Comparison of ENCODE assay signal across 8 cellular contexts in the genomic region with DNA sequence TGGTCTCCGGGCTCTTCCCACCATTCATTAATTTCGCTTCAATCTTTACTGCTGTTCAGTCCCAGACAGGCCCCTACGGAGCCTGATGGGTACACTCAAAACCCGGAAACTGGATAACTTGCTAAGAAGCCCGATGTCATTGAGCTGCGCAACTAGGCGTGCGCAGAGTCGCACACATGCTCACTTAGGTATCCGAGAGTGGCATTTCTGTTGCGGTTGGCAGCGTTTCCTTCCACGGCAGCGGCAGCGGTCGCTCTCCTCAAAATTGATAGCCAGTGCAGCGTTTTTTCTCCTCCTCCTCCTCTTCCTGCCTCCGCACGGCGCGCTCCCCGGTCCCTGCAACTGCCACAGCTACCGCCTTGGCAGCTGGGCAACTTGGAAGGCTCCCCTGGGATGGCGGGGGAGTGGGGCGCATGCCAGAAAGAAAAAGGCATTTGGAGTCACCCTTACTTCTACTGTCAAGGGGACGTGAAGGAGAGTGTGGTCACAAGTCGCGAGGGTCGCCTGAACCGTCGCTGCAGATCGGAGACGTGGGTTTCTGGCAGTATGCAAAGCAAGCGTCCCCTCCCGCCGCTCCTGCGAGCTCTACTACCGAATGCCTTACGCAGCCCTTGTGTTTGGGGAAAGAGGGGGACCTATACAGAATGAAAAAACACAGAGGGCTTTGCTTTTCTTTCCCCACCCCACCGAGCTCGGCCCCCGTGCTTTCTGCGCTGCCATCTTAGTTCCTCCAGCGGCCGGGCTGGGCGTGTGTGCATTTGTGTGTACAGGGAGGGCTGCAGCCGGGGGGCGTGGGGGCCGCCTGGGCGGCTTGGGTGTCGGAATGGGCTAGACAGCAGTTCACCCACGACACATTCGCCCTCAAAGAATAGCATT. TPM values are rescaled to one million over a fixed set of nuclear protein-coding genes. Genes with fewer than 3 reads are reported as not detected.
DNase-seq lines count a peak whose midpoint lies in the region; ATAC-seq and TF ChIP-seq lines count a peak whose summit lies in the region.

No MANE protein-coding gene starts in this region.

- no peaks in the 10 kb centered on the region for H3K9me3 ChIP-seq in SK-N-MC (ENCODE audit: low read depth, low read length)
- H3K9me3 ChIP-seq in testis: no peaks in the 10 kb centered on the region

- H3K4me1 ChIP-seq in testis: peaks cover 16% of the 10 kb centered on the region

- H3K27ac Mint-ChIP-seq in activated naive CD4-positive, alpha-beta T cell treated with anti-CD3 and anti-CD28 coated beads, Interleukin-2, amount 50 U/mL, for 24 hours: peak overlapping the region; percentile 94
- peak overlapping the region; percentile 96 for H3K27ac Mint-ChIP-seq in glutamatergic neuron (ENCODE audit: unreplicated experiment)

- intact Hi-C loops in testis (cut with DNase I; ENCODE audit: low total_unique reads): no loop called here

- TF ChIP-seq CTCF in glutamatergic neuron (IDR thresholded peaks at IDR 0.05; ENCODE audit: partially characterized antibody, unreplicated experiment): no peak
- TF ChIP-seq CTCF in omental fat pad (IDR thresholded peaks at IDR 0.05): no peak
- TF ChIP-seq CTCF in testis (IDR thresholded peaks at IDR 0.05): no peak

- H3K36me3 ChIP-seq in SK-N-MC (ENCODE audit: insufficient read depth, low read length): no peaks in the 10 kb centered on the region
- no peaks in the 10 kb centered on the region for H3K36me3 ChIP-seq in testis (ENCODE audit: low read depth, missing control alignments)

- H3K27me3 ChIP-seq in testis: no peaks in the 10 kb centered on the region

- DNase-seq in NCI-H1048 (lab: John Stamatoyannopoulos, UW) (peak; percentile 79), SK-N-MC (ENCODE audit: low read depth, low spot score) (peak; percentile 97), glutamatergic neuron (peak; percentile 78), omental fat pad (ENCODE audit: low spot score) (peak; percentile 51), testis (peak; percentile 96)

- no peak for TF ChIP-seq POLR2A in testis (IDR thresholded peaks at IDR 0.05)

- peaks cover 51% of the 10 kb centered on the region for H3K4me1 Mint-ChIP-seq in activated naive CD4-positive, alpha-beta T cell treated with anti-CD3 and anti-CD28 coated beads, Interleukin-2, amount 50 U/mL, for 24 hours
- peaks cover 29% of the 10 kb centered on the region for H3K4me1 Mint-ChIP-seq in glutamatergic neuron (ENCODE audit: low read depth, unreplicated experiment)

- peak; percentile 61 for ATAC-seq in HG02588 (IDR thresholded peaks at IDR 0.05; ENCODE audit: unreplicated experiment)
- peak; percentile 67 for ATAC-seq in omental fat pad (ENCODE audit: low FRiP score)

- whole genome bisulfite sequencing in testis, 2 donors: 0% methylated on average over 48 to 53 of the region's 53 CpGs

- H3K4me3 Mint-ChIP-seq in activated naive CD4-positive, alpha-beta T cell treated with anti-CD3 and anti-CD28 coated beads, Interleukin-2, amount 50 U/mL, for 24 hours: peak overlapping the region; percentile 93
- H3K4me3 Mint-ChIP-seq in glutamatergic neuron (ENCODE audit: unreplicated experiment): peak overlapping the region; percentile 90

- H3K27ac ChIP-seq in SK-N-MC (peak overlapping the region; percentile 93), testis (peak overlapping the region; percentile 83 to 89)

- H3K9ac ChIP-seq in SK-N-MC (ENCODE audit: insufficient read length): peak overlapping the region; percentile 86

- H3K27me3 Mint-ChIP-seq in activated naive CD4-positive, alpha-beta T cell treated with anti-CD3 and anti-CD28 coated beads, Interleukin-2, amount 50 U/mL, for 24 hours: no peaks in the 10 kb centered on the region
- peaks cover 10% of the 10 kb centered on the region for H3K27me3 Mint-ChIP-seq in glutamatergic neuron (ENCODE audit: unreplicated experiment)

- H3K36me3 Mint-ChIP-seq in activated naive CD4-positive, alpha-beta T cell treated with anti-CD3 and anti-CD28 coated beads, Interleukin-2, amount 50 U/mL, for 24 hours: no peaks in the 10 kb centered on the region
- H3K36me3 Mint-ChIP-seq in glutamatergic neuron (ENCODE audit: unreplicated experiment): no peaks in the 10 kb centered on the region

- H3K9me3 Mint-ChIP-seq in activated naive CD4-positive, alpha-beta T cell treated with anti-CD3 and anti-CD28 coated beads, Interleukin-2, amount 50 U/mL, for 24 hours: no peaks in the 10 kb centered on the region
- peaks cover 16% of the 10 kb centered on the region for H3K9me3 Mint-ChIP-seq in glutamatergic neuron (ENCODE audit: unreplicated experiment)

- H3K4me3 ChIP-seq in GM08714 (ENCODE audit: low read length) (peak overlapping the region; percentile 71), SK-N-MC (peak overlapping the region; percentile 98), testis (peak overlapping the region; percentile 85 to 91)

RNA-seq across cellular contexts. Expression of gene MYCBP2, which starts 2.5 kb away (rescaled TPM):
- total RNA-seq in glutamatergic neuron (ENCODE audit: unreplicated experiment): 233 TPM
- 100 to 1,000 TPM; 152 to 277 (median 223) TPM for total RNA-seq in omental fat pad
- 100 to 1,000 TPM; 188 to 195 TPM for total RNA-seq in testis
- 69.8 TPM for polyA plus RNA-seq in testis (ENCODE audit: insufficient read depth, low read depth, low replicate concordance)

Comparison
In these comparisons a context has a peak if more than half of its experiments do, and no peak if none do; other contexts are left out.
1. Peak in every context shown above with its lines: DNase-seq, ATAC-seq, H3K4me3 ChIP-seq and H3K27ac ChIP-seq.